In genomic region chr19:33039815-33040214, GRCh38 we compare ENCODE assay signal across 17 cellular contexts. TPM values are rescaled to one million over a fixed set of nuclear protein-coding genes. Genes with fewer than 3 reads are reported as not detected.
DNase-seq lines count a peak whose midpoint lies in the region; ATAC-seq, FAIRE-seq and TF ChIP-seq lines count a peak whose summit lies in the region.
"Had no signal": no experiment of that assay in that cellular context is flagged by ENCODE, and none has a peak within 500 bp of the region (broad histone marks: within the 10 kb centered on the region; RNA-seq: fewer than 3 reads in every experiment).

No MANE protein-coding gene starts in this region.

- H3K27ac ChIP-seq in IMR-90 (ENCODE audit: insufficient read depth, low read length): no peak overlapping the region
- H3K27ac ChIP-seq in K562 (ENCODE audit: extremely low read depth, low read depth, low read length): no peak overlapping the region
- H3K27ac ChIP-seq in right lobe of liver: peak overlapping the region; percentile 79 to 94 (median 86)
- H3K27ac ChIP-seq in transverse colon: peak overlapping the region in 3 of 4 donors; percentile 85 to 87 (median 87)

- TF ChIP-seq CTCF in IMR-90 (conservative IDR thresholded peaks at IDR 0.05; ENCODE audit: low read depth, low read length) (no peak), K562 (IDR thresholded peaks at IDR 0.05 in 2 of 3, conservative IDR thresholded peaks at IDR 0.05 in 1 of 3; ENCODE audit: insufficient read depth in 2 of 3, low read depth in 1 of 3, low read length in 3 of 3) (no peak), right lobe of liver (IDR thresholded peaks at IDR 0.05) (no peak), transverse colon (IDR thresholded peaks at IDR 0.05) (no peak), foreskin fibroblast (IDR thresholded peaks at IDR 0.05; ENCODE audit: low read depth, low read length) (no peak)

- H2BK120ac ChIP-seq in IMR-90 (ENCODE audit: low read depth, low read length): no peak overlapping the region

- no peak overlapping the region for H4K8ac ChIP-seq in IMR-90 (ENCODE audit: low read depth in 2 of 2, low read length in 2 of 2)

- no peak overlapping the region for H3K4me2 ChIP-seq in IMR-90 (ENCODE audit: low read depth, low read length)
- no peak overlapping the region for H3K4me2 ChIP-seq in K562 (ENCODE audit: insufficient read depth, low read length)

- FAIRE-seq in K562 (lab: Jason Lieb, UNC): no peak

- in situ Hi-C loops in IMR-90 (cut with MboI; ENCODE audit: low sequenced_read_pairs): no loop called here
- in situ Hi-C loops in K562 (cut with MboI): no loop called here
- in situ Hi-C loops in transverse colon (cut with MboI; ENCODE audit: low pct_ligation_motif_present in 1 of 4, low pct_unique_long_range_greater_than_20kb in 1 of 4, low sequenced_read_pairs in 3 of 4): no loop called here

- CTCF ChIA-PET in IMR-90 (lab: Yijun Ruan, JAX) (no interaction called here), K562 (lab: Yijun Ruan, JAX; ENCODE audit: low intra/inter-chr PET ratio) (no interaction called here)

- H3K4me3 ChIP-seq in IMR-90 (ENCODE audit: insufficient read depth, low read depth, low read length) (no peak overlapping the region), K562 (no peak overlapping the region), right lobe of liver (no peak overlapping the region), transverse colon (no peak overlapping the region), foreskin fibroblast (ENCODE audit: low read depth in 1 of 2, low read length in 2 of 2) (no peak overlapping the region)

- H3K9ac ChIP-seq in IMR-90 (ENCODE audit: low read depth, low read length) (no peak overlapping the region), K562 (ENCODE audit: insufficient read depth in 1 of 2, low read depth in 2 of 2, low read length in 2 of 2) (no peak overlapping the region)

- H3K4me1 ChIP-seq in IMR-90 (ENCODE audit: control insufficient read depth, insufficient read depth, low read length) (no peaks in the 10 kb centered on the region), K562 (replicated peaks in 1 of 2; ENCODE audit: control insufficient read depth in 2 of 2, insufficient read depth in 2 of 2, low read length in 2 of 2) (no peaks in the 10 kb centered on the region; a peak in 1 of 5 replicates), right lobe of liver (peaks cover 0 to 65% (median 29%) of the 10 kb centered on the region in 4 donors), transverse colon (peaks cover 7 to 44% (median 29%) of the 10 kb centered on the region in 4 donors)

- intact Hi-C loops in IMR-90 (cut with micrococcal nuclease): no loop called here
- intact Hi-C loops in K562 (cut with micrococcal nuclease): no loop called here
- intact Hi-C loops in right lobe of liver (cut with DNase I): no loop called here
- intact Hi-C loops in transverse colon (cut with DNase I; ENCODE audit: low total_unique reads): loop anchor here (5.0 kb wide), 2 partner anchors 808 to 882 kb away; no protein-coding TSS in a partner anchor

- no peak for TF ChIP-seq RAD21 in IMR-90 (IDR thresholded peaks at IDR 0.05; ENCODE audit: low read length)
- no peak for TF ChIP-seq RAD21 in K562 (CRISPR knock-in tag; conservative IDR thresholded peaks at IDR 0.05 in 1 of 2, IDR thresholded peaks at IDR 0.05 in 1 of 2)

- H3K9me1 ChIP-seq in IMR-90 (ENCODE audit: insufficient read depth, low read length) (no peaks in the 10 kb centered on the region), K562 (ENCODE audit: control insufficient read depth, insufficient read depth, low read length) (no peaks in the 10 kb centered on the region)

- no peak overlapping the region for H2AK5ac ChIP-seq in IMR-90 (ENCODE audit: low read depth, low read length)

- TF ChIP-seq EP300 in K562 (IDR thresholded peaks at IDR 0.05; ENCODE audit: low read length): no peak
- no peak for TF ChIP-seq EP300 in transverse colon (IDR thresholded peaks at IDR 0.05; ENCODE audit: low read depth)

- no peak overlapping the region for H3K4ac ChIP-seq in IMR-90 (ENCODE audit: low read depth, low read length)

- H3K23ac ChIP-seq in IMR-90 (ENCODE audit: low read depth, low read length): no peak overlapping the region

- no peak overlapping the region for H3K14ac ChIP-seq in IMR-90 (replicated peaks; ENCODE audit: low read depth, low read length)

- H2BK20ac ChIP-seq in IMR-90 (ENCODE audit: low read depth, low read length): no peak overlapping the region

- no peak overlapping the region for H4K91ac ChIP-seq in IMR-90 (ENCODE audit: insufficient read depth, low read depth, low read length)

- no peaks in the 10 kb centered on the region for H3K27me3 ChIP-seq in IMR-90 (ENCODE audit: control insufficient read depth, insufficient read depth, low read length)
- no peaks in the 10 kb centered on the region for H3K27me3 ChIP-seq in K562 (ENCODE audit: control insufficient read depth in 2 of 2, insufficient read depth in 2 of 2, low read length in 2 of 2)
- no peaks in the 10 kb centered on the region for H3K27me3 ChIP-seq in right lobe of liver
- H3K27me3 ChIP-seq in transverse colon: no peaks in the 10 kb centered on the region

- H3K9me3 ChIP-seq in IMR-90 (ENCODE audit: control insufficient read depth, insufficient read depth, low read length) (no peaks in the 10 kb centered on the region), K562 (replicated peaks; ENCODE audit: control insufficient read depth, insufficient read depth, low read depth, low read length) (no peaks in the 10 kb centered on the region), right lobe of liver (no peaks in the 10 kb centered on the region), transverse colon (no peaks in the 10 kb centered on the region)

- no peak overlapping the region for H4K5ac ChIP-seq in IMR-90 (ENCODE audit: low read depth, low read length)

- BruUV-seq in IMR-90 (replicated peaks; lab: Mats Ljungman, UMichigan): no TSS peak
- no TSS peak for BruUV-seq in K562 (replicated peaks; lab: Mats Ljungman, UMichigan)

- no peaks in the 10 kb centered on the region; a peak in 1 of 4 replicates for H3K79me1 ChIP-seq in IMR-90 (ENCODE audit: low read depth in 1 of 2, low read length in 2 of 2)

- dilution Hi-C loops in IMR-90 (cut with HindIII; ENCODE audit: low sequenced_read_pairs, unreplicated experiment): no loop called here

- POLR2A ChIA-PET in IMR-90 (lab: Charles Lee; ENCODE audit: unreplicated experiment) (no interaction called here), K562 (lab: Yijun Ruan, JAX) (no interaction called here)

- TF ChIP-seq POLR2A in IMR-90 (IDR thresholded peaks at IDR 0.05; ENCODE audit: low read depth, low read length) (no peak), K562 (conservative IDR thresholded peaks at IDR 0.05) (no peak), right lobe of liver (IDR thresholded peaks at IDR 0.05) (no peak), transverse colon (IDR thresholded peaks at IDR 0.05) (no peak)

- H3K79me2 ChIP-seq in K562 (ENCODE audit: control insufficient read depth, insufficient read depth, low read length): no peaks in the 10 kb centered on the region

- H4K20me1 ChIP-seq in IMR-90 (ENCODE audit: insufficient read depth, low read length) (no peaks in the 10 kb centered on the region), K562 (replicated peaks; ENCODE audit: control insufficient read depth, insufficient read depth, low read length) (no peaks in the 10 kb centered on the region)

- peak overlapping the region; percentile 76 for H2AK9ac ChIP-seq in IMR-90 (replicated peaks; ENCODE audit: low read depth, low read length, poor library complexity)

- DNase-seq in IMR-90: no peak
- DNase-seq in K562 (ENCODE audit: extremely low read depth in 1 of 4, low spot score in 3 of 4): no peak
- DNase-seq in right lobe of liver: no peak
- no peak for DNase-seq in transverse colon
- DNase-seq in foreskin fibroblast: no peak
- no peak for DNase-seq in AG20443 (ENCODE audit: low spot score)
- DNase-seq in activated gamma-delta T cell (lab: John Stamatoyannopoulos, UW): no peak
- DNase-seq: CD8-positive, alpha-beta T cell; DMS79 treated with DMSO at 0.1 percent for 48 hours; GOT3; NCI-H1436 treated with DMSO at 0.1 percent for 48 hours; NCI-H2029 treated with DMSO at 0.1 percent for 48 hours; NCI-H2171 treated with DMSO at 0.1 percent for 48 hours; NCI-H446 treated with DMSO at 0.1 percent for 48 hours; OCI-M1; SW 1271 had no signal

- H2AFZ ChIP-seq in IMR-90 (replicated peaks; ENCODE audit: low read length, poor library complexity) (no peak overlapping the region), K562 (ENCODE audit: low read depth, low read length) (no peak overlapping the region)

- ATAC-seq in IMR-90 (ENCODE audit: low read depth): no peak
- peak; percentile 35; the same call in 1 of the 3 replicates for ATAC-seq in K562
- peak in 2 of 4 donors; percentile 13 to 19 for ATAC-seq in right lobe of liver
- no peak for ATAC-seq in GM19351 (IDR thresholded peaks at IDR 0.05; ENCODE audit: unreplicated experiment)
- ATAC-seq: CD8-positive, alpha-beta T cell had no signal

- no peak overlapping the region for H2BK5ac ChIP-seq in IMR-90 (ENCODE audit: low read depth, low read length, poor library complexity, severe bottlenecking)

- H3K56ac ChIP-seq in IMR-90 (ENCODE audit: extremely low read depth, insufficient read depth, low read length): no peak overlapping the region

- H3K18ac ChIP-seq in IMR-90 (ENCODE audit: low read depth, low read length): no peak overlapping the region

- H2BK15ac ChIP-seq in IMR-90 (ENCODE audit: low read depth, low read length): no peak overlapping the region

- no CpG with 5 or more reads among the region's 1 CpG for WGBS in IMR-90 (ENCODE audit: extremely low coverage in 2 of 2, insufficient read length in 1 of 2), 2 experiments
- 71% methylated on average over 1 of the region's 1 CpG for WGBS in K562 (ENCODE audit: insufficient coverage, low coverage, missing lambda C conversion rate)
- WGBS in right lobe of liver (ENCODE audit: insufficient coverage, low coverage, low lambda C conversion rate, missing lambda C conversion rate): 88% methylated on average over 1 of the region's 1 CpG
- WGBS in transverse colon (ENCODE audit: low coverage in 1 of 2), 2 donors: 83 to 88% methylated on average over 1 of the region's 1 CpG

- H3K36me3 ChIP-seq in IMR-90 (ENCODE audit: control insufficient read depth, insufficient read depth, low read length) (no peaks in the 10 kb centered on the region), K562 (ENCODE audit: control insufficient read depth, insufficient read depth, low read length) (no peaks in the 10 kb centered on the region), right lobe of liver (no peaks in the 10 kb centered on the region), transverse colon (no peaks in the 10 kb centered on the region)

RNA-seq across cellular contexts. Expression of gene RHPN2, which starts 24.9 kb away (rescaled TPM):
- 2.2 and 2.3 TPM in 2 replicates for total RNA-seq in IMR-90 (2012; rRNA removed)
- polyA plus RNA-seq in IMR-90 (2012; rRNA removed): 3.1 and 4.0 TPM in 2 replicates
- 2.3 and 2.6 TPM in 2 replicates for polyA plus RNA-seq in IMR-90 (2012; cell fraction: cytosol; rRNA removed)
- 2.0 and 5.9 TPM in 2 replicates for polyA plus RNA-seq in IMR-90 (2012; cell fraction: nucleus; rRNA removed; ENCODE audit: low replicate concordance)
- total RNA-seq in K562 (2011; cell fraction: chromatin; rRNA removed; ENCODE audit: low replicate concordance): 13.5 and 13.8 TPM in 2 replicates
- 9.1 and 13.0 TPM in 2 replicates for total RNA-seq in K562 (2011; cell fraction: nucleolus; rRNA removed)
- 6.8 and 7.6 TPM in 2 replicates for total RNA-seq in K562 (2011; cell fraction: nucleoplasm; rRNA removed)
- total RNA-seq in K562 (2014; rRNA removed): 2.8 and 3.7 TPM in 2 replicates
- total RNA-seq in K562 (2014; rRNA removed; fragmentation: Illumina TruSeq; extraction: Trizol): 2.7 and 3.2 TPM in 2 replicates
- 3.0 and 3.6 TPM in 2 replicates for total RNA-seq in K562 (2015; rRNA removed; fragmentation: Illumina TruSeq; extraction: Trizol)
- 4.1 and 4.4 TPM in 2 replicates for total RNA-seq in K562 (2021)
- polyA plus RNA-seq in K562 (2011; rRNA removed): 7.2 and 9.9 TPM in 2 replicates
- 7.5 and 7.7 TPM in 2 replicates for polyA plus RNA-seq in K562 (2011; cell fraction: cytosol; rRNA removed)
- 4.4 and 4.8 TPM in 2 replicates for polyA plus RNA-seq in K562 (2011; cell fraction: nucleus; rRNA removed)
- polyA plus RNA-seq in K562 (2012): 2.3 and 3.7 TPM in 2 replicates
- polyA plus RNA-seq in K562 (2014; fragmentation: Illumina TruSeq; extraction: Trizol): 5.9 and 6.1 TPM in 2 replicates
- 1 to 10 TPM in 1 of 2 experiments, under 1 TPM in 1; 0.63 to 1.2 TPM for polyA plus RNA-seq in K562 (2014; fragmentation: Nextera tagmentation; extraction: Ambion mirVana)
- polyA plus RNA-seq in K562 (2014; rRNA removed): 2.9 and 5.7 TPM in 2 replicates
- 10.3 and 12.2 TPM in 2 replicates for polyA minus RNA-seq in K562 (2011; rRNA and poly(A)+ RNA removed)
- polyA minus RNA-seq in K562 (2011; cell fraction: cytosol; rRNA and poly(A)+ RNA removed): 5.9 and 7.3 TPM in 2 replicates
- polyA minus RNA-seq in K562 (2011; cell fraction: nucleus; rRNA and poly(A)+ RNA removed): 3.0 and 4.3 TPM in 2 replicates
- 10 to 100 TPM in 5 of 6 experiments, 1 to 10 TPM in 1; 8.7 to 18.1 (median 16.4) TPM for total RNA-seq in right lobe of liver
- total RNA-seq in transverse colon: 100 to 1,000 TPM in 1 of 4 donors, 10 to 100 TPM in 3; 49.0 to 276 (median 74.3) TPM

RNA-seq across cellular contexts. Expression of gene GPATCH1, which starts 41.2 kb away (rescaled TPM):
- total RNA-seq in IMR-90 (2012; rRNA removed) (7.5 and 8.3 TPM in 2 replicates), K562 (2014; rRNA removed) (6.6 and 9.4 TPM in 2 replicates), K562 (2014; rRNA removed; fragmentation: Illumina TruSeq; extraction: Trizol) (7.1 and 8.1 TPM in 2 replicates), K562 (2015; rRNA removed; fragmentation: Illumina TruSeq; extraction: Trizol) (9.5 and 9.6 TPM in 2 replicates), K562 (2021) (7.0 and 8.0 TPM in 2 replicates), right lobe of liver (1 to 10 TPM; 2.5 to 3.9 (median 3.1) TPM), transverse colon (10 to 100 TPM in 3 of 4 donors, 1 to 10 TPM in 1; 9.1 to 16.8 (median 14.8) TPM)
- polyA plus RNA-seq in IMR-90 (2012; rRNA removed) (5.1 and 6.6 TPM in 2 replicates), K562 (2011; rRNA removed) (7.9 and 9.1 TPM in 2 replicates), K562 (2014; fragmentation: Illumina TruSeq; extraction: Trizol) (7.5 and 9.7 TPM in 2 replicates), K562 (2014; fragmentation: Nextera tagmentation; extraction: Ambion mirVana) (1 to 10 TPM; 3.7 to 9.2 TPM), K562 (2014; rRNA removed) (7.7 and 10.9 TPM in 2 replicates)
- 1.8 and 2.0 TPM in 2 replicates for polyA plus RNA-seq in IMR-90 (2012; cell fraction: cytosol; rRNA removed)
- 5.0 and 12.0 TPM in 2 replicates for polyA plus RNA-seq in IMR-90 (2012; cell fraction: nucleus; rRNA removed; ENCODE audit: low replicate concordance)
- 23.7 and 26.4 TPM in 2 replicates for total RNA-seq in K562 (2011; cell fraction: chromatin; rRNA removed; ENCODE audit: low replicate concordance)
- total RNA-seq in K562 (2011; cell fraction: nucleolus; rRNA removed): 11.3 and 15.1 TPM in 2 replicates
- 12.6 and 16.0 TPM in 2 replicates for total RNA-seq in K562 (2011; cell fraction: nucleoplasm; rRNA removed)
- polyA plus RNA-seq in K562 (2011; cell fraction: cytosol; rRNA removed): 2.8 and 3.8 TPM in 2 replicates
- 13.4 and 14.5 TPM in 2 replicates for polyA plus RNA-seq in K562 (2011; cell fraction: nucleus; rRNA removed)
- 5.8 and 7.5 TPM in 2 replicates for polyA plus RNA-seq in K562 (2012)
- 13.0 and 13.2 TPM in 2 replicates for polyA minus RNA-seq in K562 (2011; rRNA and poly(A)+ RNA removed)
- polyA minus RNA-seq in K562 (2011; cell fraction: cytosol; rRNA and poly(A)+ RNA removed): 3.5 and 11.6 TPM in 2 replicates
- polyA minus RNA-seq in K562 (2011; cell fraction: nucleus; rRNA and poly(A)+ RNA removed): 8.9 and 13.4 TPM in 2 replicates

Comparison
In these comparisons a context has a peak if more than half of its experiments do, and no peak if none do; other contexts are left out.
1. H3K27ac ChIP-seq: peak in right lobe of liver (3 of 3) and transverse colon (3 of 4); none in IMR-90 (single experiment) and K562 (single experiment).